Comparison of ENCODE assay signal across 8 cellular contexts in genomic region chr20:62624325-62624690, GRCh38. TPM values are rescaled to one million over a fixed set of nuclear protein-coding genes. Genes with fewer than 3 reads are reported as not detected.
A peak's percentile ranks its signal among the peaks of the same experiment; 100 is the strongest.
DNase-seq lines count a peak whose midpoint lies in the region; ATAC-seq and TF ChIP-seq lines count a peak whose summit lies in the region.

No MANE protein-coding gene starts in this region.

- peak overlapping the region; percentile 80 for H2AK5ac ChIP-seq in trophoblast cell (ENCODE audit: low read length)

- DNase-seq in GM10266 (ENCODE audit: extremely low spot score) (peak; percentile 74), HuH-7.5 (ENCODE audit: low spot score) (peak; percentile 64), coronary artery (ENCODE audit: low spot score) (no peak), trophoblast cell (peak in 1 of 2 donors; percentile 40), lower leg skin (ENCODE audit: low spot score in 2 of 2) (no peak), progenitor cell of endocrine pancreas (ENCODE audit: low spot score, unreplicated experiment) (no peak)
- DNase-seq in stimulated activated CD4-positive, alpha-beta T cell treated with anti-CD3 and anti-CD28 coated beads, Interleukin-15, amount 100 ng/mL, for 24 hours, result no peak

- no CpG with 5 or more reads among the region's 9 CpGs for WGBS in trophoblast cell (ENCODE audit: extremely low coverage, insufficient coverage, insufficient read length)
- WGBS in lower leg skin, 2 donors, result 67 to 78% methylated on average over 7 of the region's 9 CpGs

- H3K23ac ChIP-seq in trophoblast cell (ENCODE audit: low read length), result no peak overlapping the region

- peaks cover 35% of the 10 kb centered on the region for H3K79me1 ChIP-seq in trophoblast cell (ENCODE audit: low read length)

- H3K79me2 ChIP-seq in trophoblast cell (ENCODE audit: control insufficient read depth, insufficient read depth, low read length, poor library complexity), result peaks cover 5% of the 10 kb centered on the region

- H4K91ac ChIP-seq in trophoblast cell (ENCODE audit: low read depth, low read length), result peak overlapping the region; percentile 80

- peak overlapping the region; percentile 9 for H3K4ac ChIP-seq in trophoblast cell (ENCODE audit: low read depth, low read length)

- TF ChIP-seq CTCF in GM10266 (IDR thresholded peaks at IDR 0.05; ENCODE audit: control insufficient read depth, insufficient read depth, low read depth, missing control alignments) (peak; percentile 50), coronary artery (IDR thresholded peaks at IDR 0.05) (no peak), lower leg skin (IDR thresholded peaks at IDR 0.05) (no peak), progenitor cell of endocrine pancreas (IDR thresholded peaks at IDR 0.05; ENCODE audit: unreplicated experiment) (no peak)

- H3K27me3 Mint-ChIP-seq in progenitor cell of endocrine pancreas, result peaks cover 5% of the 10 kb centered on the region

- H4K8ac ChIP-seq in trophoblast cell (ENCODE audit: low read depth, low read length), result peak overlapping the region; percentile 13

- peak overlapping the region; percentile 46 for H3K14ac ChIP-seq in trophoblast cell (ENCODE audit: low read length)

- peak overlapping the region; percentile 40 for H2BK120ac ChIP-seq in trophoblast cell (ENCODE audit: insufficient read depth, low read length, poor library complexity)

- no peaks in the 10 kb centered on the region for H3K9me3 Mint-ChIP-seq in progenitor cell of endocrine pancreas (ENCODE audit: low read depth)

- H3K27me3 ChIP-seq in trophoblast cell (ENCODE audit: insufficient read depth, low read length), result no peaks in the 10 kb centered on the region

- H3K36me3 ChIP-seq in trophoblast cell (ENCODE audit: control insufficient read depth in 1 of 2, insufficient read depth in 2 of 2, low read length in 2 of 2), result no peaks in the 10 kb centered on the region

- no peak overlapping the region for H3K4me3 Mint-ChIP-seq in progenitor cell of endocrine pancreas (ENCODE audit: low read depth)

- peaks cover 28 to 31% of the 10 kb centered on the region in 2 experiments for H3K4me1 ChIP-seq in trophoblast cell (ENCODE audit: control insufficient read depth in 1 of 2, insufficient read depth in 2 of 2, low read length in 2 of 2)

- H3K18ac ChIP-seq in trophoblast cell (ENCODE audit: low read length), result peak overlapping the region; percentile 43

- no peak overlapping the region for H4K12ac ChIP-seq in trophoblast cell (ENCODE audit: low read depth, low read length)

- peaks cover 3% of the 10 kb centered on the region for H3K9me3 ChIP-seq in trophoblast cell (ENCODE audit: insufficient read depth, low read depth, low read length)

- peak; percentile 46 for ATAC-seq in GM21526 (IDR thresholded peaks at IDR 0.05; ENCODE audit: low FRiP score, unreplicated experiment)

- peak overlapping the region; percentile 61 for H2BK12ac ChIP-seq in trophoblast cell (ENCODE audit: low read length)

- H2AFZ ChIP-seq in trophoblast cell (ENCODE audit: insufficient read depth, low read length, poor library complexity), result peak overlapping the region; percentile 12

- intact Hi-C loops in lower leg skin (cut with DNase I; ENCODE audit: low total_unique reads), result no loop called here

- H3K27ac Mint-ChIP-seq in progenitor cell of endocrine pancreas, result no peak overlapping the region

- no peak overlapping the region for H3K9ac ChIP-seq in trophoblast cell (ENCODE audit: low read length)

- peak overlapping the region; percentile 51 for H3K4me3 ChIP-seq in coronary artery
- H3K4me3 ChIP-seq in trophoblast cell (ENCODE audit: low read depth, low read length), result no peak overlapping the region
- H3K4me3 ChIP-seq in lower leg skin (ENCODE audit: low read depth, poor library complexity, severe bottlenecking), result no peak overlapping the region

- no peaks in the 10 kb centered on the region for H3K36me3 Mint-ChIP-seq in progenitor cell of endocrine pancreas (ENCODE audit: insufficient read depth)

- H3K27ac ChIP-seq in coronary artery (peak overlapping the region; percentile 67 to 91), trophoblast cell (ENCODE audit: low read depth, low read length) (peak overlapping the region; percentile 92)

- TF ChIP-seq POLR2A in lower leg skin (IDR thresholded peaks at IDR 0.05), result no peak

- H3K4me1 Mint-ChIP-seq in progenitor cell of endocrine pancreas (ENCODE audit: low read depth), result peaks cover 8% of the 10 kb centered on the region

- H3K4me2 ChIP-seq in trophoblast cell (ENCODE audit: low read length), result peak overlapping the region; percentile 11

- H2BK5ac ChIP-seq in trophoblast cell (ENCODE audit: low read depth, low read length, poor library complexity), result peak overlapping the region; percentile 35

RNA-seq across cellular contexts. Expression of gene SLCO4A1, which starts 18.0 kb away (rescaled TPM):
- polyA plus RNA-seq in trophoblast cell (2013), result 63.6 and 64.8 TPM in 2 replicates
- total RNA-seq in lower leg skin (100 to 1,000 TPM in 1 of 4 donors, 10 to 100 TPM in 3; 77.9 to 107 (median 81.5) TPM), progenitor cell of endocrine pancreas (2.6 and 3.6 TPM in 2 replicates)

Comparison
In these comparisons a context has a peak if more than half of its experiments do, and no peak if none do; other contexts are left out.
1. DNase-seq: peak in GM10266 (single experiment) and HuH-7.5 (single experiment); none in coronary artery (single experiment), lower leg skin (0 of 2), progenitor cell of endocrine pancreas (single experiment) and stimulated activated CD4-positive, alpha-beta T cell treated with anti-CD3 and anti-CD28 coated beads, Interleukin-15, amount 100 ng/mL, for 24 hours (single experiment).
2. RNA of gene SLCO4A1, which starts 18.0 kb away (total RNA-seq): 77.9 to 107 TPM in lower leg skin; 2.6 to 3.6 TPM in progenitor cell of endocrine pancreas; every median in the first group is over 10 times any median in the second.